Comparison of ENCODE assay signal across 1 cellular context in the genomic region with DNA sequence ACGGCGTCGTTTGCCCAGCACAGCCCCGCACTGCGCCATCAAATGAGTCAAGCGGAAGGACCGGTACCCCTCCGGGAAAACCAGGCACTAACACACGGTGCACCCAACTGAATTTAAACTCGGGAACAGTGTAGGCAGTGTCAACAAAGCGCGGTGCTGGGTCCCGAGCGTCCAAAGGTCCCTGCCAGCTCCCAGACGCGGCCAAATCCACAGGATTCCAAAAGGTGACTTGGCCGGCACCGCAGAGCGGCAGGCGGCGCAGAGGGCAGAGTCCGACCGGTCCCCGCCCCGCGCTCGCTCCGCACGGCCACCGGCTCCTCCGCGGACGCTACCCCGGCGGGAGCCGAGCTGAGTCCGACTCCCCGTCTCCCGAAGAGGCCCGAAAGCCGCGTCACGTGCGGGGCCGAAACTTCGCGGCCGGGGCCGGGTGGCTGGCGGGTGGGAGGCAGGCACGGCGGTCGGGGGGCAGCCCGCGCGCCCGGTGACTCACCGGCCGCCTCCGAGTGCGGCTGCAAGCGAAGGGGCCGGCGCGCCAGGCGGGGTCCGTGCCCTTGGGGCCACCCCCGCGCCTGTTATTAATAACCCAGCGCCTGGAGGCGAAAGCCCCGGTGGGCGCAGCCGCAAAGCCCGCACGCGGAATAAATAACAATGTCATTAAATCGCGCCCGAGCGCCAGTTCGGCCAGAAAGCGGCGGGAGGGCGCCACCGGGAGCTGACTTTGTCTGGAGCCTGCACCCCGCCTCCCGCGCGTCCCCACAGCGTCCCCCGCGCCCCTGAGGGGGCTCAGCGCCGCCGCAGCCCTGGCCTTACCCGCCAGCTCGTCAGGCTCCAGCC.
TF ChIP-seq lines count a peak whose summit lies in the region.

No MANE protein-coding gene starts in this region.

TF ChIP-seq in HepG2, 621 proteins besides CTCF, POLR2A, EP300 and RAD21 (continued from another document and continues in another):
- 0 out of 2 replicates have a peak, but pooled peaks have one; percentile 34 for TF ChIP-seq MAZ (IDR thresholded peaks at IDR 0.05; ENCODE audit: borderline replicate concordance, low read depth, low read length)
- peak; percentile 76 for TF ChIP-seq MAZ (CRISPR knock-in tag; IDR thresholded peaks at IDR 0.05; ENCODE audit: low read depth)
- TF ChIP-seq, protein P1, sequence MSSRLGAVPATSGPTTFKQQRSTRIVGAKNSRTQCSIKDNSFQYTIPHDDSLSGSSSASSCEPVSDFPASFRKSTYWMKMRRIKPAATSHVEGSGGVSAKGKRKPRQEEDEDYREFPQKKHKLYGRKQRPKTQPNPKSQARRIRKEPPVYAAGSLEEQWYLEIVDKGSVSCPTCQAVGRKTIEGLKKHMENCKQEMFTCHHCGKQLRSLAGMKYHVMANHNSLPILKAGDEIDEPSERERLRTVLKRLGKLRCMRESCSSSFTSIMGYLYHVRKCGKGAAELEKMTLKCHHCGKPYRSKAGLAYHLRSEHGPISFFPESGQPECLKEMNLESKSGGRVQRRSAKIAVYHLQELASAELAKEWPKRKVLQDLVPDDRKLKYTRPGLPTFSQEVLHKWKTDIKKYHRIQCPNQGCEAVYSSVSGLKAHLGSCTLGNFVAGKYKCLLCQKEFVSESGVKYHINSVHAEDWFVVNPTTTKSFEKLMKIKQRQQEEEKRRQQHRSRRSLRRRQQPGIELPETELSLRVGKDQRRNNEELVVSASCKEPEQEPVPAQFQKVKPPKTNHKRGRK (CRISPR knock-in tag; IDR thresholded peaks at IDR 0.05), result no peak
- TF ChIP-seq NONO (IDR thresholded peaks at IDR 0.05), result no peak
- TF ChIP-seq NONO (CRISPR knock-in tag; conservative IDR thresholded peaks at IDR 0.05), result peak; percentile 78
- no peak for TF ChIP-seq PHF5A (CRISPR knock-in tag; IDR thresholded peaks at IDR 0.05; ENCODE audit: low read depth, unreplicated experiment)
- TF ChIP-seq RFX5 (IDR thresholded peaks at IDR 0.05; ENCODE audit: low read depth, low read length), result no peak
- 0 out of 2 replicates have a peak, but pooled peaks have one; percentile 31 for TF ChIP-seq STAG1 (CRISPR knock-in tag; IDR thresholded peaks at IDR 0.05)
- TF ChIP-seq, protein P2, sequence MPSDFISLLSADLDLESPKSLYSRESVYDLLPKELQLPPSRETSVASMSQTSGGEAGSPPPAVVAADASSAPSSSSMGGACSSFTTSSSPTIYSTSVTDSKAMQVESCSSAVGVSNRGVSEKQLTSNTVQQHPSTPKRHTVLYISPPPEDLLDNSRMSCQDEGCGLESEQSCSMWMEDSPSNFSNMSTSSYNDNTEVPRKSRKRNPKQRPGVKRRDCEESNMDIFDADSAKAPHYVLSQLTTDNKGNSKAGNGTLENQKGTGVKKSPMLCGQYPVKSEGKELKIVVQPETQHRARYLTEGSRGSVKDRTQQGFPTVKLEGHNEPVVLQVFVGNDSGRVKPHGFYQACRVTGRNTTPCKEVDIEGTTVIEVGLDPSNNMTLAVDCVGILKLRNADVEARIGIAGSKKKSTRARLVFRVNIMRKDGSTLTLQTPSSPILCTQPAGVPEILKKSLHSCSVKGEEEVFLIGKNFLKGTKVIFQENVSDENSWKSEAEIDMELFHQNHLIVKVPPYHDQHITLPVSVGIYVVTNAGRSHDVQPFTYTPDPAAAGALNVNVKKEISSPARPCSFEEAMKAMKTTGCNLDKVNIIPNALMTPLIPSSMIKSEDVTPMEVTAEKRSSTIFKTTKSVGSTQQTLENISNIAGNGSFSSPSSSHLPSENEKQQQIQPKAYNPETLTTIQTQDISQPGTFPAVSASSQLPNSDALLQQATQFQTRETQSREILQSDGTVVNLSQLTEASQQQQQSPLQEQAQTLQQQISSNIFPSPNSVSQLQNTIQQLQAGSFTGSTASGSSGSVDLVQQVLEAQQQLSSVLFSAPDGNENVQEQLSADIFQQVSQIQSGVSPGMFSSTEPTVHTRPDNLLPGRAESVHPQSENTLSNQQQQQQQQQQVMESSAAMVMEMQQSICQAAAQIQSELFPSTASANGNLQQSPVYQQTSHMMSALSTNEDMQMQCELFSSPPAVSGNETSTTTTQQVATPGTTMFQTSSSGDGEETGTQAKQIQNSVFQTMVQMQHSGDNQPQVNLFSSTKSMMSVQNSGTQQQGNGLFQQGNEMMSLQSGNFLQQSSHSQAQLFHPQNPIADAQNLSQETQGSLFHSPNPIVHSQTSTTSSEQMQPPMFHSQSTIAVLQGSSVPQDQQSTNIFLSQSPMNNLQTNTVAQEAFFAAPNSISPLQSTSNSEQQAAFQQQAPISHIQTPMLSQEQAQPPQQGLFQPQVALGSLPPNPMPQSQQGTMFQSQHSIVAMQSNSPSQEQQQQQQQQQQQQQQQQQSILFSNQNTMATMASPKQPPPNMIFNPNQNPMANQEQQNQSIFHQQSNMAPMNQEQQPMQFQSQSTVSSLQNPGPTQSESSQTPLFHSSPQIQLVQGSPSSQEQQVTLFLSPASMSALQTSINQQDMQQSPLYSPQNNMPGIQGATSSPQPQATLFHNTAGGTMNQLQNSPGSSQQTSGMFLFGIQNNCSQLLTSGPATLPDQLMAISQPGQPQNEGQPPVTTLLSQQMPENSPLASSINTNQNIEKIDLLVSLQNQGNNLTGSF (CRISPR knock-in tag; IDR thresholded peaks at IDR 0.05), result no peak
- TF ChIP-seq, protein P3, sequence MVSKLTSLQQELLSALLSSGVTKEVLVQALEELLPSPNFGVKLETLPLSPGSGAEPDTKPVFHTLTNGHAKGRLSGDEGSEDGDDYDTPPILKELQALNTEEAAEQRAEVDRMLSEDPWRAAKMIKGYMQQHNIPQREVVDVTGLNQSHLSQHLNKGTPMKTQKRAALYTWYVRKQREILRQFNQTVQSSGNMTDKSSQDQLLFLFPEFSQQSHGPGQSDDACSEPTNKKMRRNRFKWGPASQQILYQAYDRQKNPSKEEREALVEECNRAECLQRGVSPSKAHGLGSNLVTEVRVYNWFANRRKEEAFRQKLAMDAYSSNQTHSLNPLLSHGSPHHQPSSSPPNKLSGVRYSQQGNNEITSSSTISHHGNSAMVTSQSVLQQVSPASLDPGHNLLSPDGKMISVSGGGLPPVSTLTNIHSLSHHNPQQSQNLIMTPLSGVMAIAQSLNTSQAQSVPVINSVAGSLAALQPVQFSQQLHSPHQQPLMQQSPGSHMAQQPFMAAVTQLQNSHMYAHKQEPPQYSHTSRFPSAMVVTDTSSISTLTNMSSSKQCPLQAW (CRISPR knock-in tag; IDR thresholded peaks at IDR 0.05), result peak; percentile 82
- TF ChIP-seq, protein P4, sequence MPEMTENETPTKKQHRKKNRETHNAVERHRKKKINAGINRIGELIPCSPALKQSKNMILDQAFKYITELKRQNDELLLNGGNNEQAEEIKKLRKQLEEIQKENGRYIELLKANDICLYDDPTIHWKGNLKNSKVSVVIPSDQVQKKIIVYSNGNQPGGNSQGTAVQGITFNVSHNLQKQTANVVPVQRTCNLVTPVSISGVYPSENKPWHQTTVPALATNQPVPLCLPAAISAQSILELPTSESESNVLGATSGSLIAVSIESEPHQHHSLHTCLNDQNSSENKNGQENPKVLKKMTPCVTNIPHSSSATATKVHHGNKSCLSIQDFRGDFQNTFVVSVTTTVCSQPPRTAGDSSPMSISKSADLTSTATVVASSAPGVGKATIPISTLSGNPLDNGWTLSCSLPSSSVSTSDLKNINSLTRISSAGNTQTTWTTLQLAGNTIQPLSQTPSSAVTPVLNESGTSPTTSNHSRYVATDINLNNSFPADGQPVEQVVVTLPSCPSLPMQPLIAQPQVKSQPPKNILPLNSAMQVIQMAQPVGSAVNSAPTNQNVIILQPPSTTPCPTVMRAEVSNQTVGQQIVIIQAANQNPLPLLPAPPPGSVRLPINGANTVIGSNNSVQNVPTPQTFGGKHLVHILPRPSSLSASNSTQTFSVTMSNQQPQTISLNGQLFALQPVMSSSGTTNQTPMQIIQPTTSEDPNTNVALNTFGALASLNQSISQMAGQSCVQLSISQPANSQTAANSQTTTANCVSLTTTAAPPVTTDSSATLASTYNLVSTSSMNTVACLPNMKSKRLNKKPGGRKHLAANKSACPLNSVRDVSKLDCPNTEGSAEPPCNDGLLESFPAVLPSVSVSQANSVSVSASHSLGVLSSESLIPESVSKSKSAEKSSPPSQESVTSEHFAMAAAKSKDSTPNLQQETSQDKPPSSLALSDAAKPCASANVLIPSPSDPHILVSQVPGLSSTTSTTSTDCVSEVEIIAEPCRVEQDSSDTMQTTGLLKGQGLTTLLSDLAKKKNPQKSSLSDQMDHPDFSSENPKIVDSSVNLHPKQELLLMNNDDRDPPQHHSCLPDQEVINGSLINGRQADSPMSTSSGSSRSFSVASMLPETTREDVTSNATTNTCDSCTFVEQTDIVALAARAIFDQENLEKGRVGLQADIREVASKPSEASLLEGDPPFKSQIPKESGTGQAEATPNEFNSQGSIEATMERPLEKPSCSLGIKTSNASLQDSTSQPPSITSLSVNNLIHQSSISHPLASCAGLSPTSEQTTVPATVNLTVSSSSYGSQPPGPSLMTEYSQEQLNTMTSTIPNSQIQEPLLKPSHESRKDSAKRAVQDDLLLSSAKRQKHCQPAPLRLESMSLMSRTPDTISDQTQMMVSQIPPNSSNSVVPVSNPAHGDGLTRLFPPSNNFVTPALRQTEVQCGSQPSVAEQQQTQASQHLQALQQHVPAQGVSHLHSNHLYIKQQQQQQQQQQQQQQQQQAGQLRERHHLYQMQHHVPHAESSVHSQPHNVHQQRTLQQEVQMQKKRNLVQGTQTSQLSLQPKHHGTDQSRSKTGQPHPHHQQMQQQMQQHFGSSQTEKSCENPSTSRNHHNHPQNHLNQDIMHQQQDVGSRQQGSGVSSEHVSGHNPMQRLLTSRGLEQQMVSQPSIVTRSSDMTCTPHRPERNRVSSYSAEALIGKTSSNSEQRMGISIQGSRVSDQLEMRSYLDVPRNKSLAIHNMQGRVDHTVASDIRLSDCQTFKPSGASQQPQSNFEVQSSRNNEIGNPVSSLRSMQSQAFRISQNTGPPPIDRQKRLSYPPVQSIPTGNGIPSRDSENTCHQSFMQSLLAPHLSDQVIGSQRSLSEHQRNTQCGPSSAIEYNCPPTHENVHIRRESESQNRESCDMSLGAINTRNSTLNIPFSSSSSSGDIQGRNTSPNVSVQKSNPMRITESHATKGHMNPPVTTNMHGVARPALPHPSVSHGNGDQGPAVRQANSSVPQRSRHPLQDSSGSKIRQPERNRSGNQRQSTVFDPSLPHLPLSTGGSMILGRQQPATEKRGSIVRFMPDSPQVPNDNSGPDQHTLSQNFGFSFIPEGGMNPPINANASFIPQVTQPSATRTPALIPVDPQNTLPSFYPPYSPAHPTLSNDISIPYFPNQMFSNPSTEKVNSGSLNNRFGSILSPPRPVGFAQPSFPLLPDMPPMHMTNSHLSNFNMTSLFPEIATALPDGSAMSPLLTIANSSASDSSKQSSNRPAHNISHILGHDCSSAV (CRISPR knock-in tag; IDR thresholded peaks at IDR 0.05; ENCODE audit: borderline replicate concordance), result no peak
- TF ChIP-seq ZNF33B (CRISPR knock-in tag; IDR thresholded peaks at IDR 0.05), result no peak
- TF ChIP-seq ZNF619 (CRISPR knock-in tag; IDR thresholded peaks at IDR 0.05), result no peak
- peak; percentile 21 for TF ChIP-seq AGO1 (IDR thresholded peaks at IDR 0.05; ENCODE audit: low read depth, low read length, poor library complexity, severe bottlenecking)
- TF ChIP-seq KMT2A (CRISPR knock-in tag; IDR thresholded peaks at IDR 0.05), result peak; percentile 95
- TF ChIP-seq, protein P5, sequence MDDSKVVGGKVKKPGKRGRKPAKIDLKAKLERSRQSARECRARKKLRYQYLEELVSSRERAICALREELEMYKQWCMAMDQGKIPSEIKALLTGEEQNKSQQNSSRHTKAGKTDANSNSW (CRISPR knock-in tag; IDR thresholded peaks at IDR 0.05; ENCODE audit: borderline replicate concordance), result 0 out of 2 replicates have a peak, but pooled peaks have one; percentile 26
- TF ChIP-seq ZSCAN21 (CRISPR knock-in tag; IDR thresholded peaks at IDR 0.05; ENCODE audit: borderline replicate concordance), result no peak
- peak; percentile 34; the same call in 1 of the 2 replicates for TF ChIP-seq SP5 (CRISPR knock-in tag; IDR thresholded peaks at IDR 0.05; ENCODE audit: borderline replicate concordance, low read depth)
- TF ChIP-seq RELA (CRISPR knock-in tag; IDR thresholded peaks at IDR 0.05), result no peak
- TF ChIP-seq, protein P6, sequence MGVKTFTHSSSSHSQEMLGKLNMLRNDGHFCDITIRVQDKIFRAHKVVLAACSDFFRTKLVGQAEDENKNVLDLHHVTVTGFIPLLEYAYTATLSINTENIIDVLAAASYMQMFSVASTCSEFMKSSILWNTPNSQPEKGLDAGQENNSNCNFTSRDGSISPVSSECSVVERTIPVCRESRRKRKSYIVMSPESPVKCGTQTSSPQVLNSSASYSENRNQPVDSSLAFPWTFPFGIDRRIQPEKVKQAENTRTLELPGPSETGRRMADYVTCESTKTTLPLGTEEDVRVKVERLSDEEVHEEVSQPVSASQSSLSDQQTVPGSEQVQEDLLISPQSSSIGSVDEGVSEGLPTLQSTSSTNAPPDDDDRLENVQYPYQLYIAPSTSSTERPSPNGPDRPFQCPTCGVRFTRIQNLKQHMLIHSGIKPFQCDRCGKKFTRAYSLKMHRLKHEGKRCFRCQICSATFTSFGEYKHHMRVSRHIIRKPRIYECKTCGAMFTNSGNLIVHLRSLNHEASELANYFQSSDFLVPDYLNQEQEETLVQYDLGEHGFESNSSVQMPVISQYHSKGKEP (CRISPR knock-in tag; IDR thresholded peaks at IDR 0.05), result peak; percentile 26; the same call in 1 of the 2 replicates
- TF ChIP-seq DPF2 (CRISPR knock-in tag; IDR thresholded peaks at IDR 0.05; ENCODE audit: borderline replicate concordance, low read depth), result peak; percentile 40; the same call in 1 of the 2 replicates
- TF ChIP-seq ZBTB21 (CRISPR knock-in tag; IDR thresholded peaks at IDR 0.05), result no peak
- TF ChIP-seq GLI4 (CRISPR knock-in tag; IDR thresholded peaks at IDR 0.05; ENCODE audit: borderline replicate concordance), result no peak
- TF ChIP-seq RNF2 (conservative IDR thresholded peaks at IDR 0.05; ENCODE audit: low read depth), result no peak
- no peak for TF ChIP-seq SRSF9 (IDR thresholded peaks at IDR 0.05; ENCODE audit: borderline replicate concordance, insufficient read depth, low read depth, low read length, poor library complexity, severe bottlenecking)
- TF ChIP-seq ZNF562 (CRISPR knock-in tag; IDR thresholded peaks at IDR 0.05; ENCODE audit: borderline replicate concordance), result no peak
- no peak for TF ChIP-seq ARID2 (CRISPR knock-in tag; IDR thresholded peaks at IDR 0.05; ENCODE audit: borderline replicate concordance)
- TF ChIP-seq ZBTB38 (CRISPR knock-in tag; IDR thresholded peaks at IDR 0.05), result no peak
- 0 out of 2 replicates have a peak, but pooled peaks have one; percentile 51 for TF ChIP-seq HIVEP1 (CRISPR knock-in tag; IDR thresholded peaks at IDR 0.05)
- TF ChIP-seq, protein P7, sequence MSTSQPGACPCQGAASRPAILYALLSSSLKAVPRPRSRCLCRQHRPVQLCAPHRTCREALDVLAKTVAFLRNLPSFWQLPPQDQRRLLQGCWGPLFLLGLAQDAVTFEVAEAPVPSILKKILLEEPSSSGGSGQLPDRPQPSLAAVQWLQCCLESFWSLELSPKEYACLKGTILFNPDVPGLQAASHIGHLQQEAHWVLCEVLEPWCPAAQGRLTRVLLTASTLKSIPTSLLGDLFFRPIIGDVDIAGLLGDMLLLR (CRISPR knock-in tag; IDR thresholded peaks at IDR 0.05), result 0 out of 2 replicates have a peak, but pooled peaks have one; percentile 69
- TF ChIP-seq, protein P8, sequence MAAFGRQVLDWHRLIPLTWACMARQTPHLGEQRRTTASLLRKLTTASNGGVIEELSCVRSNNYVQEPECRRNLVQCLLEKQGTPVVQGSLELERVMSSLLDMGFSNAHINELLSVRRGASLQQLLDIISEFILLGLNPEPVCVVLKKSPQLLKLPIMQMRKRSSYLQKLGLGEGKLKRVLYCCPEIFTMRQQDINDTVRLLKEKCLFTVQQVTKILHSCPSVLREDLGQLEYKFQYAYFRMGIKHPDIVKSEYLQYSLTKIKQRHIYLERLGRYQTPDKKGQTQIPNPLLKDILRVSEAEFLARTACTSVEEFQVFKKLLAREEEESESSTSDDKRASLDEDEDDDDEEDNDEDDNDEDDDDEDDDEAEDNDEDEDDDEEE (CRISPR knock-in tag; IDR thresholded peaks at IDR 0.05), result 0 out of 2 replicates have a peak, but pooled peaks have one; percentile 30
- no peak for TF ChIP-seq SNAPC2 (CRISPR knock-in tag; IDR thresholded peaks at IDR 0.05)
- no peak for TF ChIP-seq TCF7L2 (IDR thresholded peaks at IDR 0.05; ENCODE audit: low read depth, low read length)
- peak; percentile 71 for TF ChIP-seq HOXA5 (CRISPR knock-in tag; IDR thresholded peaks at IDR 0.05)
